ENCODE assay signal across 1 cellular context in the genomic region with DNA sequence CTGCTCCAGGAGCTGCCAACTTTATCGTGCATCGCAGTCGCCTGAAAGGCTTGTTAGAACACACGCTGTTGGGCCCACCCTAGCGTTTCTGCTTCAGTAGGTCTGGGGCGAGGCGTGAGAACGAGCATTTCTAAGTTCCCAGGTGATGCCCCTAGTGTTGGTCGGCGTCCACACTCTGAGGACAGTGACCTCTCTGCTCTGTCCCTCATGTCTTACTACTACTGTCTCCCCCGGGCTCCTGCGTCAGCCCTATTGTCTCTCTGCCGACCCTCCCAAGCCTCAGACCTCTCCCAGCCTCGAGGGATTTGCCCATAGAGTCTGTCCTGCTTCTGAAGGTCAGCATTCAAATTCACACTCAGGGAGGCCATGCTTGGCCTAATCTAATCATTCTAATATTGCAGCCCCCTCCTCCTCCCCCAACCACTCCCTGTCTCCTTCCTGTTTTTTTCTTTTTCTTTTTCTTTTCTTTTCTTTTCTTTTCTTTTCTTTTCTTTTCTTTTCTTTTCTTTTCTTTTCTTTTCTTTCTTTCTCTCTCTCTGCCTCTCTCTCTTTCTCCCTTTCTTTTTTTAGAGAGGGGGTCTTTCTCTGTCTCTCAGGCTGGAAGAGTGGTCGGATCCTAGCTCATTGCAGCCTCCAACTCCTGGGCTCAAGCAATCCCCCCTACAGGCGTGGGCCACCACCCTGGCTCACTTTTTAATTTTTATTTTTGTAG.
A peak's percentile ranks its signal among the peaks of the same experiment; 100 is the strongest.
TF ChIP-seq lines count a peak whose summit lies in the region.

No MANE protein-coding gene starts in this region.

TF ChIP-seq in HepG2, 621 proteins besides CTCF, POLR2A, EP300 and RAD21 (continued from another document and continues in another):
- TF ChIP-seq, protein P1, sequence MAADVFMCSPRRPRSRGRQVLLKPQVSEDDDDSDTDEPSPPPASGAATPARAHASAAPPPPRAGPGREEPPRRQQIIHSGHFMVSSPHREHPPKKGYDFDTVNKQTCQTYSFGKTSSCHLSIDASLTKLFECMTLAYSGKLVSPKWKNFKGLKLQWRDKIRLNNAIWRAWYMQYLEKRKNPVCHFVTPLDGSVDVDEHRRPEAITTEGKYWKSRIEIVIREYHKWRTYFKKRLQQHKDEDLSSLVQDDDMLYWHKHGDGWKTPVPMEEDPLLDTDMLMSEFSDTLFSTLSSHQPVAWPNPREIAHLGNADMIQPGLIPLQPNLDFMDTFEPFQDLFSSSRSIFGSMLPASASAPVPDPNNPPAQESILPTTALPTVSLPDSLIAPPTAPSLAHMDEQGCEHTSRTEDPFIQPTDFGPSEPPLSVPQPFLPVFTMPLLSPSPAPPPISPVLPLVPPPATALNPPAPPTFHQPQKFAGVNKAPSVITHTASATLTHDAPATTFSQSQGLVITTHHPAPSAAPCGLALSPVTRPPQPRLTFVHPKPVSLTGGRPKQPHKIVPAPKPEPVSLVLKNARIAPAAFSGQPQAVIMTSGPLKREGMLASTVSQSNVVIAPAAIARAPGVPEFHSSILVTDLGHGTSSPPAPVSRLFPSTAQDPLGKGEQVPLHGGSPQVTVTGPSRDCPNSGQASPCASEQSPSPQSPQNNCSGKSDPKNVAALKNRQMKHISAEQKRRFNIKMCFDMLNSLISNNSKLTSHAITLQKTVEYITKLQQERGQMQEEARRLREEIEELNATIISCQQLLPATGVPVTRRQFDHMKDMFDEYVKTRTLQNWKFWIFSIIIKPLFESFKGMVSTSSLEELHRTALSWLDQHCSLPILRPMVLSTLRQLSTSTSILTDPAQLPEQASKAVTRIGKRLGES (CRISPR knock-in tag; IDR thresholded peaks at IDR 0.05; ENCODE audit: borderline replicate concordance): no peak
- TF ChIP-seq FOSL1 (CRISPR knock-in tag; IDR thresholded peaks at IDR 0.05; ENCODE audit: borderline replicate concordance) (0 out of 2 replicates have a peak, but pooled peaks have one; percentile 19), ZNF296 (CRISPR knock-in tag; conservative IDR thresholded peaks at IDR 0.05) (no peak), ZNF318 (CRISPR knock-in tag; IDR thresholded peaks at IDR 0.05) (0 out of 2 replicates have a peak, but pooled peaks have one; percentile 59), HINFP (CRISPR knock-in tag; IDR thresholded peaks at IDR 0.05; ENCODE audit: low read depth) (no peak; the same call in 1 of the 2 replicates), FOSL2 (CRISPR knock-in tag; IDR thresholded peaks at IDR 0.05) (peak; percentile 39; the same call in 1 of the 2 replicates), CBX2 (IDR thresholded peaks at IDR 0.05; ENCODE audit: low read depth, low read length) (no peak), CBX2 (CRISPR knock-in tag; IDR thresholded peaks at IDR 0.05; ENCODE audit: low read depth) (no peak), HIVEP1 (CRISPR knock-in tag; IDR thresholded peaks at IDR 0.05) (no peak), SSRP1 (CRISPR knock-in tag; IDR thresholded peaks at IDR 0.05) (0 out of 2 replicates have a peak, but pooled peaks have one; percentile 74), KDM1A (CRISPR knock-in tag; IDR thresholded peaks at IDR 0.05) (no peak), NR2F6 (IDR thresholded peaks at IDR 0.05) (0 out of 2 replicates have a peak, but pooled peaks have one; percentile 39), NR2F6 (CRISPR knock-in tag; IDR thresholded peaks at IDR 0.05) (peak; percentile 42; the same call in 1 of the 2 replicates), ZNF644 (CRISPR knock-in tag; IDR thresholded peaks at IDR 0.05; ENCODE audit: low read depth) (0 out of 2 replicates have a peak, but pooled peaks have one; percentile 8), HHEX (CRISPR knock-in tag; IDR thresholded peaks at IDR 0.05) (no peak), TFAP4 (IDR thresholded peaks at IDR 0.05; ENCODE audit: borderline replicate concordance, low read depth) (peak; percentile 52; the same call in 1 of the 2 replicates), ATRX (CRISPR knock-in tag; IDR thresholded peaks at IDR 0.05; ENCODE audit: borderline replicate concordance) (no peak), RARA (CRISPR knock-in tag; IDR thresholded peaks at IDR 0.05) (no peak), NBN (conservative IDR thresholded peaks at IDR 0.05) (no peak), TEF (CRISPR knock-in tag; IDR thresholded peaks at IDR 0.05) (no peak), ZNF460 (CRISPR knock-in tag; IDR thresholded peaks at IDR 0.05; ENCODE audit: borderline replicate concordance) (no peak), EED (CRISPR knock-in tag; IDR thresholded peaks at IDR 0.05) (0 out of 2 replicates have a peak, but pooled peaks have one; percentile 4), FIP1L1 (IDR thresholded peaks at IDR 0.05; ENCODE audit: borderline replicate concordance, insufficient read depth, low read depth, low read length) (no peak; the same call in 1 of the 2 replicates), MTA1 (CRISPR knock-in tag; IDR thresholded peaks at IDR 0.05; ENCODE audit: borderline replicate concordance) (no peak), SRSF9 (IDR thresholded peaks at IDR 0.05; ENCODE audit: borderline replicate concordance, insufficient read depth, low read depth, low read length, poor library complexity, severe bottlenecking) (no peak)
- TF ChIP-seq, protein P2, sequence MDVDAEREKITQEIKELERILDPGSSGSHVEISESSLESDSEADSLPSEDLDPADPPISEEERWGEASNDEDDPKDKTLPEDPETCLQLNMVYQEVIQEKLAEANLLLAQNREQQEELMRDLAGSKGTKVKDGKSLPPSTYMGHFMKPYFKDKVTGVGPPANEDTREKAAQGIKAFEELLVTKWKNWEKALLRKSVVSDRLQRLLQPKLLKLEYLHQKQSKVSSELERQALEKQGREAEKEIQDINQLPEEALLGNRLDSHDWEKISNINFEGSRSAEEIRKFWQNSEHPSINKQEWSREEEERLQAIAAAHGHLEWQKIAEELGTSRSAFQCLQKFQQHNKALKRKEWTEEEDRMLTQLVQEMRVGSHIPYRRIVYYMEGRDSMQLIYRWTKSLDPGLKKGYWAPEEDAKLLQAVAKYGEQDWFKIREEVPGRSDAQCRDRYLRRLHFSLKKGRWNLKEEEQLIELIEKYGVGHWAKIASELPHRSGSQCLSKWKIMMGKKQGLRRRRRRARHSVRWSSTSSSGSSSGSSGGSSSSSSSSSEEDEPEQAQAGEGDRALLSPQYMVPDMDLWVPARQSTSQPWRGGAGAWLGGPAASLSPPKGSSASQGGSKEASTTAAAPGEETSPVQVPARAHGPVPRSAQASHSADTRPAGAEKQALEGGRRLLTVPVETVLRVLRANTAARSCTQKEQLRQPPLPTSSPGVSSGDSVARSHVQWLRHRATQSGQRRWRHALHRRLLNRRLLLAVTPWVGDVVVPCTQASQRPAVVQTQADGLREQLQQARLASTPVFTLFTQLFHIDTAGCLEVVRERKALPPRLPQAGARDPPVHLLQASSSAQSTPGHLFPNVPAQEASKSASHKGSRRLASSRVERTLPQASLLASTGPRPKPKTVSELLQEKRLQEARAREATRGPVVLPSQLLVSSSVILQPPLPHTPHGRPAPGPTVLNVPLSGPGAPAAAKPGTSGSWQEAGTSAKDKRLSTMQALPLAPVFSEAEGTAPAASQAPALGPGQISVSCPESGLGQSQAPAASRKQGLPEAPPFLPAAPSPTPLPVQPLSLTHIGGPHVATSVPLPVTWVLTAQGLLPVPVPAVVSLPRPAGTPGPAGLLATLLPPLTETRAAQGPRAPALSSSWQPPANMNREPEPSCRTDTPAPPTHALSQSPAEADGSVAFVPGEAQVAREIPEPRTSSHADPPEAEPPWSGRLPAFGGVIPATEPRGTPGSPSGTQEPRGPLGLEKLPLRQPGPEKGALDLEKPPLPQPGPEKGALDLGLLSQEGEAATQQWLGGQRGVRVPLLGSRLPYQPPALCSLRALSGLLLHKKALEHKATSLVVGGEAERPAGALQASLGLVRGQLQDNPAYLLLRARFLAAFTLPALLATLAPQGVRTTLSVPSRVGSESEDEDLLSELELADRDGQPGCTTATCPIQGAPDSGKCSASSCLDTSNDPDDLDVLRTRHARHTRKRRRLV (CRISPR knock-in tag; IDR thresholded peaks at IDR 0.05): no peak
